In genomic region chr4:105179539-105180401, GRCh38 we compare ENCODE assay signal across 1 cellular context.
TF ChIP-seq lines count a peak whose summit lies in the region.

No MANE protein-coding gene starts in this region.

TF ChIP-seq in WTC11, 78 proteins besides CTCF, POLR2A, EP300 and RAD21 (continued from another document):
- TF ChIP-seq, protein P1, sequence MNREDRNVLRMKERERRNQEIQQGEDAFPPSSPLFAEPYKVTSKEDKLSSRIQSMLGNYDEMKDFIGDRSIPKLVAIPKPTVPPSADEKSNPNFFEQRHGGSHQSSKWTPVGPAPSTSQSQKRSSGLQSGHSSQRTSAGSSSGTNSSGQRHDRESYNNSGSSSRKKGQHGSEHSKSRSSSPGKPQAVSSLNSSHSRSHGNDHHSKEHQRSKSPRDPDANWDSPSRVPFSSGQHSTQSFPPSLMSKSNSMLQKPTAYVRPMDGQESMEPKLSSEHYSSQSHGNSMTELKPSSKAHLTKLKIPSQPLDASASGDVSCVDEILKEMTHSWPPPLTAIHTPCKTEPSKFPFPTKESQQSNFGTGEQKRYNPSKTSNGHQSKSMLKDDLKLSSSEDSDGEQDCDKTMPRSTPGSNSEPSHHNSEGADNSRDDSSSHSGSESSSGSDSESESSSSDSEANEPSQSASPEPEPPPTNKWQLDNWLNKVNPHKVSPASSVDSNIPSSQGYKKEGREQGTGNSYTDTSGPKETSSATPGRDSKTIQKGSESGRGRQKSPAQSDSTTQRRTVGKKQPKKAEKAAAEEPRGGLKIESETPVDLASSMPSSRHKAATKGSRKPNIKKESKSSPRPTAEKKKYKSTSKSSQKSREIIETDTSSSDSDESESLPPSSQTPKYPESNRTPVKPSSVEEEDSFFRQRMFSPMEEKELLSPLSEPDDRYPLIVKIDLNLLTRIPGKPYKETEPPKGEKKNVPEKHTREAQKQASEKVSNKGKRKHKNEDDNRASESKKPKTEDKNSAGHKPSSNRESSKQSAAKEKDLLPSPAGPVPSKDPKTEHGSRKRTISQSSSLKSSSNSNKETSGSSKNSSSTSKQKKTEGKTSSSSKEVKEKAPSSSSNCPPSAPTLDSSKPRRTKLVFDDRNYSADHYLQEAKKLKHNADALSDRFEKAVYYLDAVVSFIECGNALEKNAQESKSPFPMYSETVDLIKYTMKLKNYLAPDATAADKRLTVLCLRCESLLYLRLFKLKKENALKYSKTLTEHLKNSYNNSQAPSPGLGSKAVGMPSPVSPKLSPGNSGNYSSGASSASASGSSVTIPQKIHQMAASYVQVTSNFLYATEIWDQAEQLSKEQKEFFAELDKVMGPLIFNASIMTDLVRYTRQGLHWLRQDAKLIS (CRISPR knock-in tag; IDR thresholded peaks at IDR 0.05; ENCODE audit: borderline replicate concordance): no peak
- TF ChIP-seq ESRRA (CRISPR knock-in tag; IDR thresholded peaks at IDR 0.05; ENCODE audit: borderline replicate concordance): no peak
- TF ChIP-seq ZNF317 (CRISPR knock-in tag; IDR thresholded peaks at IDR 0.05; ENCODE audit: borderline replicate concordance, low read depth): no peak
- no peak for TF ChIP-seq JUN (CRISPR knock-in tag; IDR thresholded peaks at IDR 0.05)
- TF ChIP-seq NFATC4 (CRISPR knock-in tag; IDR thresholded peaks at IDR 0.05): no peak
- TF ChIP-seq, protein P2, sequence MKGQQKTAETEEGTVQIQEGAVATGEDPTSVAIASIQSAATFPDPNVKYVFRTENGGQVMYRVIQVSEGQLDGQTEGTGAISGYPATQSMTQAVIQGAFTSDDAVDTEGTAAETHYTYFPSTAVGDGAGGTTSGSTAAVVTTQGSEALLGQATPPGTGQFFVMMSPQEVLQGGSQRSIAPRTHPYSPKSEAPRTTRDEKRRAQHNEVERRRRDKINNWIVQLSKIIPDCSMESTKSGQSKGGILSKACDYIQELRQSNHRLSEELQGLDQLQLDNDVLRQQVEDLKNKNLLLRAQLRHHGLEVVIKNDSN (CRISPR knock-in tag; IDR thresholded peaks at IDR 0.05): no peak
- no peak for TF ChIP-seq ETV6 (CRISPR knock-in tag; IDR thresholded peaks at IDR 0.05)
- TF ChIP-seq MYBL2 (CRISPR knock-in tag; IDR thresholded peaks at IDR 0.05): no peak
- no peak for TF ChIP-seq ZNF121 (CRISPR knock-in tag; IDR thresholded peaks at IDR 0.05)
- TF ChIP-seq MXD4 (CRISPR knock-in tag; IDR thresholded peaks at IDR 0.05; ENCODE audit: borderline replicate concordance): no peak
- TF ChIP-seq E2F4 (CRISPR knock-in tag; IDR thresholded peaks at IDR 0.05; ENCODE audit: borderline replicate concordance, low read depth): no peak
- no peak for TF ChIP-seq RORB (CRISPR knock-in tag; IDR thresholded peaks at IDR 0.05)
- TF ChIP-seq ERG (CRISPR knock-in tag; IDR thresholded peaks at IDR 0.05): no peak
